In genomic region chr3:117104381-117104780, GRCh38 we compare ENCODE assay signal across 34 cellular contexts.
"Had no signal": no experiment of that assay in that cellular context is flagged by ENCODE, and none has a peak within 500 bp of the region (broad histone marks: within the 10 kb centered on the region; RNA-seq: fewer than 3 reads in every experiment).

No MANE protein-coding gene starts in this region.

- DNase-seq: activated CD4-positive, alpha-beta T cell treated with anti-CD3 and anti-CD28 coated beads for 4 hours; activated CD4-positive, alpha-beta T cell treated with anti-CD3 and anti-CD28 coated beads, Interleukin-2, amount 50 U/mL, for 4 hours; activated CD4-positive, CD25-positive, alpha-beta regulatory T cell; activated naive CD4-positive, alpha-beta T cell; activated T-cell treated with anti-CD3 and anti-CD28 coated beads for 4 hours; activated T-cell treated with anti-CD3 and anti-CD28 coated beads, Interleukin-2, amount 50 U/mL, for 72 hours; adrenal gland; aorta; body of pancreas; cerebellar nuclear complex; colonic mucosa; effector CD8-positive, alpha-beta T cell; gastrocnemius medialis; glutamatergic neuron; islet precursor cell; left ventricle myocardium inferior; ovary; right lobe of liver; stimulated activated CD4-positive, alpha-beta T cell treated with anti-CD3 and anti-CD28 coated beads, Interleukin-12 subunit alpha, Interleukin-12 subunit beta, amount 100 ng/mL, for 4 hours; stimulated activated CD4-positive, alpha-beta T cell treated with anti-CD3 and anti-CD28 coated beads, Interleukin-4, amount 100 ng/mL, for 1 hour; stimulated activated naive CD8-positive, alpha-beta T cell treated with anti-CD3 and anti-CD28 coated beads, Interleukin-15, amount 100 ng/mL, for 72 hours; substantia nigra; T-helper 1 cell; uterus had no signal

- H3K9me3 ChIP-seq: adrenal gland, body of pancreas, colonic mucosa, gastrocnemius medialis, ovary, right lobe of liver, uterus had no signal

- H3K36me3 ChIP-seq: adrenal gland, cardiac muscle cell, colonic mucosa, gastrocnemius medialis, left ventricle myocardium inferior, ovary, right lobe of liver, uterus had no signal

- H3K4me3 Mint-ChIP-seq: activated naive CD8-positive, alpha-beta T cell; activated T-cell treated with anti-CD3 and anti-CD28 coated beads, Interleukin-2, amount 50 U/mL, for 72 hours; nephron; stimulated activated naive CD8-positive, alpha-beta T cell treated with anti-CD3 and anti-CD28 coated beads, Interleukin-15, amount 100 ng/mL, for 72 hours; T-helper 2 cell treated with Interferon-gamma antibody and Interleukin-4, amounts not matched to agents 5 μg/mL and 100 μg/mL, for 36 hours; type B pancreatic cell had no signal

- ATAC-seq: activated T-cell treated with anti-CD3 and anti-CD28 coated beads, Interleukin-2, amount 50 U/mL, for 72 hours; body of pancreas; gastrocnemius medialis; stimulated activated naive CD8-positive, alpha-beta T cell treated with anti-CD3 and anti-CD28 coated beads, Interleukin-15, amount 100 ng/mL, for 72 hours had no signal

- H3K27me3 ChIP-seq: adrenal gland, body of pancreas, cardiac muscle cell, colonic mucosa, gastrocnemius medialis, ovary, right lobe of liver, uterus had no signal

- H3K9me3 Mint-ChIP-seq: stimulated activated naive CD8-positive, alpha-beta T cell treated with anti-CD3 and anti-CD28 coated beads, Interleukin-15, amount 100 ng/mL, for 72 hours had no signal

- FAIRE-seq: endometrium had no signal

- H3K27ac ChIP-seq: adrenal gland, body of pancreas, cardiac muscle cell, colonic mucosa, epithelial cell of prostate, gastrocnemius medialis, left ventricle myocardium inferior, ovary, right lobe of liver, skin epidermis, uterus had no signal

- H3K4me3 ChIP-seq: adrenal gland, body of pancreas, cardiac muscle cell, colonic mucosa, gastrocnemius medialis, left ventricle myocardium inferior, lung, ovary, right lobe of liver, skin epidermis, uterus had no signal

- H3K4me1 Mint-ChIP-seq: nephron; stimulated activated naive CD8-positive, alpha-beta T cell treated with anti-CD3 and anti-CD28 coated beads, Interleukin-15, amount 100 ng/mL, for 72 hours had no signal

- H3K36me3 Mint-ChIP-seq: activated naive CD8-positive, alpha-beta T cell; type B pancreatic cell had no signal

- H3K27ac Mint-ChIP-seq: activated naive CD8-positive, alpha-beta T cell; activated T-cell treated with anti-CD3 and anti-CD28 coated beads, Interleukin-2, amount 50 U/mL, for 72 hours; nephron; progenitor cell of endocrine pancreas; stimulated activated naive CD8-positive, alpha-beta T cell treated with anti-CD3 and anti-CD28 coated beads, Interleukin-15, amount 100 ng/mL, for 72 hours; T-helper 2 cell treated with Interferon-gamma antibody and Interleukin-4, amounts not matched to agents 5 μg/mL and 100 μg/mL, for 36 hours; type B pancreatic cell had no signal

- H3K4me1 ChIP-seq: adrenal gland, body of pancreas, colonic mucosa, gastrocnemius medialis, left ventricle myocardium inferior, right lobe of liver, uterus had no signal
